Comparison of ENCODE assay signal across 19 cellular contexts in genomic region chr11:120109531-120109930, GRCh38. TPM values are rescaled to one million over a fixed set of nuclear protein-coding genes. Genes with fewer than 3 reads are reported as not detected.
DNase-seq lines count a peak whose midpoint lies in the region; ATAC-seq, FAIRE-seq and TF ChIP-seq lines count a peak whose summit lies in the region.
"Had no signal": no experiment of that assay in that cellular context is flagged by ENCODE, and none has a peak within 500 bp of the region (broad histone marks: within the 10 kb centered on the region; RNA-seq: fewer than 3 reads in every experiment).

No MANE protein-coding gene starts in this region.

- H3K79me2 ChIP-seq in neural progenitor cell (ENCODE audit: low read depth) (no peaks in the 10 kb centered on the region), OCI-LY7 (ENCODE audit: insufficient read depth, low read depth, low read length) (no peaks in the 10 kb centered on the region), GM23248 (ENCODE audit: insufficient read depth) (no peaks in the 10 kb centered on the region)

- peaks cover 5% of the 10 kb centered on the region for H3K27me3 ChIP-seq in bronchial epithelial cell (ENCODE audit: control insufficient read depth, insufficient read depth, low read length)
- H3K27me3 ChIP-seq in neural progenitor cell: peaks cover 36% of the 10 kb centered on the region
- peaks cover 26% of the 10 kb centered on the region for H3K27me3 ChIP-seq in GM23248 (replicated peaks; ENCODE audit: insufficient read depth)
- H3K27me3 ChIP-seq: BLaER1 had no signal

- H3F3A ChIP-seq in neural progenitor cell (ENCODE audit: low read depth): peaks cover 8% of the 10 kb centered on the region
- H3F3A ChIP-seq in GM23248 (ENCODE audit: insufficient read depth): no peaks in the 10 kb centered on the region

- H3K9me2 ChIP-seq in OCI-LY7 (ENCODE audit: insufficient read depth, low read length) (no peaks in the 10 kb centered on the region), GM23248 (ENCODE audit: insufficient read depth) (no peaks in the 10 kb centered on the region)

- peaks cover 29% of the 10 kb centered on the region for H3K27me3 Mint-ChIP-seq in neural progenitor cell (ENCODE audit: insufficient read depth, low read depth)

- H3K27ac Mint-ChIP-seq in neural progenitor cell: peak overlapping the region; percentile 21
- H3K27ac Mint-ChIP-seq: CD8-positive, alpha-beta memory T cell had no signal

- H3K4me2 ChIP-seq in neural progenitor cell (peak overlapping the region; percentile 36), OCI-LY7 (ENCODE audit: low read length) (no peak overlapping the region), GM23248 (ENCODE audit: unreplicated experiment) (no peak overlapping the region)
- H3K4me2 ChIP-seq: BLaER1 had no signal

- peaks cover 7% of the 10 kb centered on the region for H3K9me3 Mint-ChIP-seq in neural progenitor cell
- H3K9me3 Mint-ChIP-seq: CD8-positive, alpha-beta memory T cell had no signal

- POLR2A ChIA-PET in OCI-LY7 (lab: Charles Lee): no interaction called here

- CTCF ChIA-PET in OCI-LY7 (lab: Charles Lee; ENCODE audit: unreplicated experiment): interaction anchor here (0.8 kb wide), 1 partner anchor 445 kb away, joined by 3 read pairs; no protein-coding TSS in a partner anchor

- H3K4me1 ChIP-seq in neural progenitor cell: peaks cover 19% of the 10 kb centered on the region
- no peaks in the 10 kb centered on the region for H3K4me1 ChIP-seq in OCI-LY7 (ENCODE audit: insufficient read depth, low read length, poor library complexity, severe bottlenecking)
- H3K4me1 ChIP-seq in GM23248 (ENCODE audit: insufficient read depth): no peaks in the 10 kb centered on the region

- peak; percentile 23 for FAIRE-seq in bronchial epithelial cell (lab: Jason Lieb, UNC)
- FAIRE-seq: GM12892, H54 had no signal

- H3K4me1 Mint-ChIP-seq in neural progenitor cell: peaks cover 22% of the 10 kb centered on the region
- H3K4me1 Mint-ChIP-seq: CD8-positive, alpha-beta memory T cell had no signal

- TF ChIP-seq CTCF in bronchial epithelial cell (IDR thresholded peaks at IDR 0.05; ENCODE audit: insufficient read depth, low read length, severe bottlenecking) (no peak), neural progenitor cell (IDR thresholded peaks at IDR 0.05) (no peak), OCI-LY7 (conservative IDR thresholded peaks at IDR 0.05; ENCODE audit: low read length) (no peak)

- in situ Hi-C loops in GM23248 (cut with MboI): loop anchor here (25.0 kb wide), 1 partner anchor 622 kb away; no protein-coding TSS in a partner anchor

- no peak for ATAC-seq in HG03354 (IDR thresholded peaks at IDR 0.05; ENCODE audit: poor library complexity, severe bottlenecking, unreplicated experiment)
- ATAC-seq: HCT116 had no signal

- H4K20me1 ChIP-seq in neural progenitor cell (ENCODE audit: low read depth) (no peaks in the 10 kb centered on the region), OCI-LY7 (ENCODE audit: insufficient read depth, low read length) (no peaks in the 10 kb centered on the region), GM23248 (ENCODE audit: insufficient read depth) (no peaks in the 10 kb centered on the region)
- H4K20me1 ChIP-seq: BLaER1 had no signal

- H2AFZ ChIP-seq in neural progenitor cell (replicated peaks) (no peak overlapping the region), OCI-LY7 (ENCODE audit: low read length) (no peak overlapping the region), GM23248 (no peak overlapping the region)

- no TSS peak for BruUV-seq in OCI-LY7 (replicated peaks; lab: Mats Ljungman, UMichigan)

- peaks cover 2% of the 10 kb centered on the region for H3K36me3 Mint-ChIP-seq in neural progenitor cell
- H3K36me3 Mint-ChIP-seq: CD8-positive, alpha-beta memory T cell had no signal

- H3K9ac ChIP-seq in neural progenitor cell (no peak overlapping the region), GM23248 (no peak overlapping the region)

- peaks cover 25% of the 10 kb centered on the region for H3K36me3 ChIP-seq in bronchial epithelial cell (ENCODE audit: control insufficient read depth, insufficient read depth, low read length)
- no peaks in the 10 kb centered on the region for H3K36me3 ChIP-seq in neural progenitor cell
- H3K36me3 ChIP-seq in OCI-LY7 (ENCODE audit: insufficient read depth, low read length): no peaks in the 10 kb centered on the region
- no peaks in the 10 kb centered on the region for H3K36me3 ChIP-seq in GM23248 (ENCODE audit: low read depth)
- H3K36me3 ChIP-seq: BLaER1 had no signal

- H3K4me3 ChIP-seq in bronchial epithelial cell (ENCODE audit: low read depth, low read length) (no peak overlapping the region), neural progenitor cell (no peak overlapping the region), OCI-LY7 (ENCODE audit: low read depth, low read length, poor library complexity, severe bottlenecking) (no peak overlapping the region), GM23248 (no peak overlapping the region)
- H3K4me3 ChIP-seq: BLaER1 had no signal

- H3K27ac ChIP-seq in neural progenitor cell: no peak overlapping the region
- H3K27ac ChIP-seq in OCI-LY7 (ENCODE audit: low read depth, low read length, poor library complexity, severe bottlenecking): no peak overlapping the region
- no peak overlapping the region for H3K27ac ChIP-seq in GM23248
- H3K27ac ChIP-seq: BLaER1 had no signal

- H3K9me3 ChIP-seq in neural progenitor cell (ENCODE audit: low read depth) (no peaks in the 10 kb centered on the region), OCI-LY7 (ENCODE audit: low read length) (no peaks in the 10 kb centered on the region), GM23248 (ENCODE audit: low read depth) (no peaks in the 10 kb centered on the region)
- H3K9me3 ChIP-seq: BLaER1, Caco-2 had no signal

- H3K4me3 Mint-ChIP-seq in neural progenitor cell: no peak overlapping the region
- H3K4me3 Mint-ChIP-seq: CD8-positive, alpha-beta memory T cell had no signal

- intact Hi-C loops in OCI-LY7 (cut with micrococcal nuclease; ENCODE audit: unreplicated experiment): loop anchor here (10.0 kb wide), 2 partner anchors 385 to 625 kb away; partner anchors contain the start of gene NECTIN1

- WGBS in GM23248 (ENCODE audit: low coverage in 1 of 2, low lambda C conversion rate in 2 of 2, missing lambda C conversion rate in 2 of 2), 2 experiments: 77 to 83% methylated on average over 5 of the region's 5 CpGs

- DNase-seq in D341Med (ENCODE audit: low spot score) (peak; percentile 75), NCI-H82 (lab: John Stamatoyannopoulos, UW) (peak; percentile 89), bronchial epithelial cell (ENCODE audit: low read depth) (no peak), neural progenitor cell (ENCODE audit: low spot score) (peak; percentile 71), NCI-H146 treated with DMSO at 0.1 percent for 48 hours (lab: John Stamatoyannopoulos, UW; ENCODE audit: unreplicated experiment) (no peak), OCI-LY7 (ENCODE audit: low spot score) (no peak), GM23248 (no peak)
- DNase-seq: 8988T; AML-193; Caco-2; CD8-positive, alpha-beta memory T cell; DMS 273 treated with DMSO at 0.1 percent for 48 hours; DMS79 treated with DMSO at 0.1 percent for 48 hours; GDM1 had no signal

RNA-seq across cellular contexts. Expression of gene TRIM29, which starts 28.4 kb away (rescaled TPM):
- total RNA-seq in bronchial epithelial cell (146 and 441 TPM in 2 replicates), neural progenitor cell (ENCODE audit: low replicate concordance) (0.11 TPM in 1 of 2 replicates, not detected in the other), OCI-LY7 (2022) (not detected in 2 replicates)
- not detected in 2 replicates for total RNA-seq in OCI-LY7 (2014; rRNA removed; shearing (Covaris generic))
- total RNA-seq in GM23248 (2014; rRNA removed; shearing (Covaris generic)): 1.4 TPM in 1 of 2 replicates, not detected in the other
- polyA plus RNA-seq in GM23248 (2016; fragmentation: Nextera tagmentation; extraction: Ambion mirVana): 0.86 and 1.1 TPM in 2 replicates
- total RNA-seq: CD8-positive, alpha-beta memory T cell had no signal
- polyA plus RNA-seq: CD8-positive, alpha-beta memory T cell had no signal

Comparison
In these comparisons a context has a peak if more than half of its experiments do, and no peak if none do; other contexts are left out.
1. DNase-seq: peak in D341Med (single experiment), NCI-H82 (single experiment) and neural progenitor cell (single experiment); none in bronchial epithelial cell (single experiment), NCI-H146 treated with DMSO at 0.1 percent for 48 hours (single experiment), OCI-LY7 (single experiment) and GM23248 (single experiment).
2. RNA of gene TRIM29, which starts 28.4 kb away (total RNA-seq): 146 to 441 TPM in bronchial epithelial cell; 0.11 TPM in neural progenitor cell, 1.4 TPM in GM23248 and not detected in OCI-LY7; every median in the first group is over 10 times any median in the second.